In genomic region chr11:64489831-64490441, GRCh38 we compare ENCODE assay signal across 8 cellular contexts.
A peak's percentile ranks its signal among the peaks of the same experiment; 100 is the strongest.
DNase-seq lines count a peak whose midpoint lies in the region; ATAC-seq and TF ChIP-seq lines count a peak whose summit lies in the region.

No MANE protein-coding gene starts in this region.

- no peak overlapping the region for H3K4me3 Mint-ChIP-seq in activated T-cell treated with anti-CD3 and anti-CD28 coated beads, Interleukin-2, amount 50 U/mL, for 4 hours

- TF ChIP-seq CTCF in AG09319 (IDR thresholded peaks at IDR 0.05; ENCODE audit: low read depth, low read length) (peak; percentile 59), foreskin fibroblast (IDR thresholded peaks at IDR 0.05; ENCODE audit: low read depth, low read length) (peak; percentile 55), osteoblast (IDR thresholded peaks at IDR 0.05; ENCODE audit: extremely low read depth, low read depth, low read length) (peak; percentile 80)

- H4K20me1 ChIP-seq in osteoblast (ENCODE audit: insufficient read depth, low read length) = no peaks in the 10 kb centered on the region

- no peak overlapping the region for H2AFZ ChIP-seq in osteoblast (ENCODE audit: low read length)

- no peaks in the 10 kb centered on the region for H3K79me2 ChIP-seq in osteoblast (ENCODE audit: insufficient read depth, low read length)

- H3K27me3 Mint-ChIP-seq in activated T-cell treated with anti-CD3 and anti-CD28 coated beads, Interleukin-2, amount 50 U/mL, for 4 hours (ENCODE audit: low read depth) = peaks cover 47% of the 10 kb centered on the region

- peaks cover 31% of the 10 kb centered on the region for H3K27me3 ChIP-seq in osteoblast (ENCODE audit: insufficient read depth, low read length)

- no peak overlapping the region for H3K4me3 ChIP-seq in foreskin fibroblast (ENCODE audit: low read depth in 1 of 2, low read length in 2 of 2)
- H3K4me3 ChIP-seq in osteoblast (ENCODE audit: insufficient read depth, low read length) = no peak overlapping the region

- no peak overlapping the region for H3K27ac ChIP-seq in osteoblast (ENCODE audit: low read depth, low read length)

- DNase-seq in AG09319 (ENCODE audit: extremely low read depth, low read depth) = no peak
- DNase-seq in H4 (ENCODE audit: low spot score) = peak; percentile 55
- DNase-seq in NOMO-1 treated with dmso at 0.1 percent for 144 hours (lab: John Stamatoyannopoulos, UW; ENCODE audit: unreplicated experiment) = peak; percentile 20
- DNase-seq in activated T-cell treated with anti-CD3 and anti-CD28 coated beads, Interleukin-2, amount 50 U/mL, for 4 hours = peak; percentile 20
- DNase-seq in foreskin fibroblast = peak; percentile 21 to 56
- DNase-seq in osteoblast (ENCODE audit: insufficient read length, low spot score, missing footprints) = peak; percentile 94

- peaks cover 11% of the 10 kb centered on the region for H3K4me1 Mint-ChIP-seq in activated T-cell treated with anti-CD3 and anti-CD28 coated beads, Interleukin-2, amount 50 U/mL, for 4 hours (ENCODE audit: low read depth)

- no peaks in the 10 kb centered on the region for H3K9me3 Mint-ChIP-seq in activated T-cell treated with anti-CD3 and anti-CD28 coated beads, Interleukin-2, amount 50 U/mL, for 4 hours

- H3K4me1 ChIP-seq in osteoblast (ENCODE audit: insufficient read depth, low read length) = no peaks in the 10 kb centered on the region

- no peaks in the 10 kb centered on the region for H3K36me3 Mint-ChIP-seq in activated T-cell treated with anti-CD3 and anti-CD28 coated beads, Interleukin-2, amount 50 U/mL, for 4 hours (ENCODE audit: insufficient read depth)

- ATAC-seq in activated T-cell treated with anti-CD3 and anti-CD28 coated beads, Interleukin-2, amount 50 U/mL, for 4 hours = peak; percentile 50 to 58
- ATAC-seq in GM18502 (IDR thresholded peaks at IDR 0.05; ENCODE audit: poor library complexity, unreplicated experiment) (no peak), GM21526 (IDR thresholded peaks at IDR 0.05; ENCODE audit: low FRiP score, unreplicated experiment) (no peak)

- H3K36me3 ChIP-seq in osteoblast (ENCODE audit: insufficient read depth, low read length) = no peaks in the 10 kb centered on the region

- no peak overlapping the region for H3K4me2 ChIP-seq in osteoblast (ENCODE audit: insufficient read depth, low read length)

- H3K9me3 ChIP-seq in osteoblast (ENCODE audit: low read depth, low read length) = no peaks in the 10 kb centered on the region

Comparison
In these comparisons a context has a peak if more than half of its experiments do, and no peak if none do; other contexts are left out.
1. ATAC-seq: peak in activated T-cell treated with anti-CD3 and anti-CD28 coated beads, Interleukin-2, amount 50 U/mL, for 4 hours (2 of 2); none in GM18502 (single experiment) and GM21526 (single experiment).
2. Peak in every context shown above with its lines, with median percentiles within 50 percentile points of each other: CTCF ChIP-seq.